1 cellular context compared by ENCODE assay signal in the genomic region with DNA sequence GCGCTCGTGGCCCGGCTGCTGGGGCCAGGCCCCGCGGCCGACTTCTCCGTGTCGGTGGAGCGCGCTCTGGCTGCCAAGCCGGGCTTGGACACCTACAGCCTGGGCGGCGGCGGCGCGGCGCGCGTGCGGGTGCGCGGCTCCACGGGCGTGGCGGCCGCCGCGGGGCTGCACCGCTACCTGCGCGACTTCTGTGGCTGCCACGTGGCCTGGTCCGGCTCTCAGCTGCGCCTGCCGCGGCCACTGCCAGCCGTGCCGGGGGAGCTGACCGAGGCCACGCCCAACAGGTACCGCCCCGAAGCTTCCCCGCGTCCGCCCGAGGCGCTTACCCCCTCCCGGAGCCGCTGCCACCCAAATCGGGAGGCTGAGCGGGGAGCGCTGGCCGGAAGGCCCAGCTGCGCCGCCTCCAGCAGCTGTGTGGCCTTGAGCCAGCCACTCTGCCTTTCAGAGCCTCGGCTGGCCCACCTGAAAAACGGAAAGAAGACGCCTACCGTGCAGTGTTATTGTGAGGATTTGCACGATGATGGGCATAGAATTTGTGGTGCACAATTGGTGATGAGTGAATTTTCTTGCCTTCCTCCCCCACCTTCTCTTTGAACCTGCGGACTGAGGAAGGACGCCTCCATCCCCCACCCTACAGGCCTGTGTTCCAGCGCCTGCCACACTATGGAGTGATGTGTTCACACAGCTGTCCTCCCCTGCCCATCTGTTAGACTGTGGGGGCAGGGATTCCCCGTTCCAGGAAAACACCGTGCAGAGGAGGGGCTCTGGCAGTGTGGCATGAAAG.
TF ChIP-seq lines count a peak whose summit lies in the region.

No MANE protein-coding gene starts in this region.

TF ChIP-seq in HepG2, 621 proteins besides CTCF, POLR2A, EP300 and RAD21 (continues in another document):
- peak; percentile 75 for TF ChIP-seq HNRNPLL (IDR thresholded peaks at IDR 0.05; ENCODE audit: low read depth, low read length, poor library complexity, severe bottlenecking)
- peak in 1 of 2 experiments; percentile 24; a peak in 1 of 4 replicates for TF ChIP-seq NR2F1 (CRISPR knock-in tag; IDR thresholded peaks at IDR 0.05)
- TF ChIP-seq KDM2A (CRISPR knock-in tag; IDR thresholded peaks at IDR 0.05; ENCODE audit: borderline replicate concordance, low read depth) = peak; percentile 83
- TF ChIP-seq, protein P1, sequence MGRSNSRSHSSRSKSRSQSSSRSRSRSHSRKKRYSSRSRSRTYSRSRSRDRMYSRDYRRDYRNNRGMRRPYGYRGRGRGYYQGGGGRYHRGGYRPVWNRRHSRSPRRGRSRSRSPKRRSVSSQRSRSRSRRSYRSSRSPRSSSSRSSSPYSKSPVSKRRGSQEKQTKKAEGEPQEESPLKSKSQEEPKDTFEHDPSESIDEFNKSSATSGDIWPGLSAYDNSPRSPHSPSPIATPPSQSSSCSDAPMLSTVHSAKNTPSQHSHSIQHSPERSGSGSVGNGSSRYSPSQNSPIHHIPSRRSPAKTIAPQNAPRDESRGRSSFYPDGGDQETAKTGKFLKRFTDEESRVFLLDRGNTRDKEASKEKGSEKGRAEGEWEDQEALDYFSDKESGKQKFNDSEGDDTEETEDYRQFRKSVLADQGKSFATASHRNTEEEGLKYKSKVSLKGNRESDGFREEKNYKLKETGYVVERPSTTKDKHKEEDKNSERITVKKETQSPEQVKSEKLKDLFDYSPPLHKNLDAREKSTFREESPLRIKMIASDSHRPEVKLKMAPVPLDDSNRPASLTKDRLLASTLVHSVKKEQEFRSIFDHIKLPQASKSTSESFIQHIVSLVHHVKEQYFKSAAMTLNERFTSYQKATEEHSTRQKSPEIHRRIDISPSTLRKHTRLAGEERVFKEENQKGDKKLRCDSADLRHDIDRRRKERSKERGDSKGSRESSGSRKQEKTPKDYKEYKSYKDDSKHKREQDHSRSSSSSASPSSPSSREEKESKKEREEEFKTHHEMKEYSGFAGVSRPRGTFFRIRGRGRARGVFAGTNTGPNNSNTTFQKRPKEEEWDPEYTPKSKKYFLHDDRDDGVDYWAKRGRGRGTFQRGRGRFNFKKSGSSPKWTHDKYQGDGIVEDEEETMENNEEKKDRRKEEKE (IDR thresholded peaks at IDR 0.05) = no peak
- TF ChIP-seq ZNF350 (CRISPR knock-in tag; IDR thresholded peaks at IDR 0.05; ENCODE audit: borderline replicate concordance, low read depth) = peak; percentile 82; the same call in 1 of the 2 replicates
- TF ChIP-seq, protein P2, sequence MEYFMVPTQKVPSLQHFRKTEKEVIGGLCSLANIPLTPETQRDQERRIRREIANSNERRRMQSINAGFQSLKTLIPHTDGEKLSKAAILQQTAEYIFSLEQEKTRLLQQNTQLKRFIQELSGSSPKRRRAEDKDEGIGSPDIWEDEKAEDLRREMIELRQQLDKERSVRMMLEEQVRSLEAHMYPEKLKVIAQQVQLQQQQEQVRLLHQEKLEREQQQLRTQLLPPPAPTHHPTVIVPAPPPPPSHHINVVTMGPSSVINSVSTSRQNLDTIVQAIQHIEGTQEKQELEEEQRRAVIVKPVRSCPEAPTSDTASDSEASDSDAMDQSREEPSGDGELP (IDR thresholded peaks at IDR 0.05; ENCODE audit: borderline replicate concordance, low read depth) = peak; percentile 93
- peak; percentile 96 for TF ChIP-seq CBX5 (CRISPR knock-in tag; IDR thresholded peaks at IDR 0.05; ENCODE audit: borderline replicate concordance)
- TF ChIP-seq SRSF9 (IDR thresholded peaks at IDR 0.05; ENCODE audit: borderline replicate concordance, insufficient read depth, low read depth, low read length, poor library complexity, severe bottlenecking) = no peak
- 0 out of 2 replicates have a peak, but pooled peaks have one; percentile 23 for TF ChIP-seq ZNF720 (CRISPR knock-in tag; IDR thresholded peaks at IDR 0.05)
- TF ChIP-seq, protein P3, sequence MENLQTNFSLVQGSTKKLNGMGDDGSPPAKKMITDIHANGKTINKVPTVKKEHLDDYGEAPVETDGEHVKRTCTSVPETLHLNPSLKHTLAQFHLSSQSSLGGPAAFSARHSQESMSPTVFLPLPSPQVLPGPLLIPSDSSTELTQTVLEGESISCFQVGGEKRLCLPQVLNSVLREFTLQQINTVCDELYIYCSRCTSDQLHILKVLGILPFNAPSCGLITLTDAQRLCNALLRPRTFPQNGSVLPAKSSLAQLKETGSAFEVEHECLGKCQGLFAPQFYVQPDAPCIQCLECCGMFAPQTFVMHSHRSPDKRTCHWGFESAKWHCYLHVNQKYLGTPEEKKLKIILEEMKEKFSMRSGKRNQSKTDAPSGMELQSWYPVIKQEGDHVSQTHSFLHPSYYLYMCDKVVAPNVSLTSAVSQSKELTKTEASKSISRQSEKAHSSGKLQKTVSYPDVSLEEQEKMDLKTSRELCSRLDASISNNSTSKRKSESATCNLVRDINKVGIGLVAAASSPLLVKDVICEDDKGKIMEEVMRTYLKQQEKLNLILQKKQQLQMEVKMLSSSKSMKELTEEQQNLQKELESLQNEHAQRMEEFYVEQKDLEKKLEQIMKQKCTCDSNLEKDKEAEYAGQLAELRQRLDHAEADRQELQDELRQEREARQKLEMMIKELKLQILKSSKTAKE (CRISPR knock-in tag; IDR thresholded peaks at IDR 0.05; ENCODE audit: borderline replicate concordance) = peak; percentile 54; the same call in 1 of the 2 replicates
- TF ChIP-seq, protein P4, sequence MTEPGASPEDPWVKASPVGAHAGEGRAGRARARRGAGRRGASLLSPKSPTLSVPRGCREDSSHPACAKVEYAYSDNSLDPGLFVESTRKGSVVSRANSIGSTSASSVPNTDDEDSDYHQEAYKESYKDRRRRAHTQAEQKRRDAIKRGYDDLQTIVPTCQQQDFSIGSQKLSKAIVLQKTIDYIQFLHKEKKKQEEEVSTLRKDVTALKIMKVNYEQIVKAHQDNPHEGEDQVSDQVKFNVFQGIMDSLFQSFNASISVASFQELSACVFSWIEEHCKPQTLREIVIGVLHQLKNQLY (CRISPR knock-in tag; IDR thresholded peaks at IDR 0.05) = peak; percentile 15; the same call in 1 of the 2 replicates
- no peak for TF ChIP-seq ZNF101 (CRISPR knock-in tag; IDR thresholded peaks at IDR 0.05; ENCODE audit: borderline replicate concordance, low read depth)
- TF ChIP-seq ZNF83 (CRISPR knock-in tag; IDR thresholded peaks at IDR 0.05; ENCODE audit: borderline replicate concordance) = no peak
- TF ChIP-seq ZNF235 (CRISPR knock-in tag; IDR thresholded peaks at IDR 0.05; ENCODE audit: borderline replicate concordance) = no peak
- peak; percentile 97 for TF ChIP-seq REPIN1 (CRISPR knock-in tag; IDR thresholded peaks at IDR 0.05; ENCODE audit: borderline replicate concordance, low read depth)
- TF ChIP-seq TGIF2 (CRISPR knock-in tag; IDR thresholded peaks at IDR 0.05) = no peak
- TF ChIP-seq ZNF761 (CRISPR knock-in tag; conservative IDR thresholded peaks at IDR 0.05) = peak; percentile 66; the same call in 1 of the 2 replicates
- TF ChIP-seq, protein P5, sequence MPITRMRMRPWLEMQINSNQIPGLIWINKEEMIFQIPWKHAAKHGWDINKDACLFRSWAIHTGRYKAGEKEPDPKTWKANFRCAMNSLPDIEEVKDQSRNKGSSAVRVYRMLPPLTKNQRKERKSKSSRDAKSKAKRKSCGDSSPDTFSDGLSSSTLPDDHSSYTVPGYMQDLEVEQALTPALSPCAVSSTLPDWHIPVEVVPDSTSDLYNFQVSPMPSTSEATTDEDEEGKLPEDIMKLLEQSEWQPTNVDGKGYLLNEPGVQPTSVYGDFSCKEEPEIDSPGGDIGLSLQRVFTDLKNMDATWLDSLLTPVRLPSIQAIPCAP (CRISPR knock-in tag; IDR thresholded peaks at IDR 0.05; ENCODE audit: low read depth) = no peak; the same call in 1 of the 2 replicates
- TF ChIP-seq AHR (CRISPR knock-in tag; IDR thresholded peaks at IDR 0.05) = no peak
- TF ChIP-seq FOXA3 (CRISPR knock-in tag; IDR thresholded peaks at IDR 0.05) = peak; percentile 71
- TF ChIP-seq DR1 (CRISPR knock-in tag; IDR thresholded peaks at IDR 0.05) = 0 out of 2 replicates have a peak, but pooled peaks have one; percentile 38
- no peak for TF ChIP-seq ZFP36 (IDR thresholded peaks at IDR 0.05; ENCODE audit: borderline replicate concordance, low read depth, low read length, partially characterized antibody)
- TF ChIP-seq, protein P6, sequence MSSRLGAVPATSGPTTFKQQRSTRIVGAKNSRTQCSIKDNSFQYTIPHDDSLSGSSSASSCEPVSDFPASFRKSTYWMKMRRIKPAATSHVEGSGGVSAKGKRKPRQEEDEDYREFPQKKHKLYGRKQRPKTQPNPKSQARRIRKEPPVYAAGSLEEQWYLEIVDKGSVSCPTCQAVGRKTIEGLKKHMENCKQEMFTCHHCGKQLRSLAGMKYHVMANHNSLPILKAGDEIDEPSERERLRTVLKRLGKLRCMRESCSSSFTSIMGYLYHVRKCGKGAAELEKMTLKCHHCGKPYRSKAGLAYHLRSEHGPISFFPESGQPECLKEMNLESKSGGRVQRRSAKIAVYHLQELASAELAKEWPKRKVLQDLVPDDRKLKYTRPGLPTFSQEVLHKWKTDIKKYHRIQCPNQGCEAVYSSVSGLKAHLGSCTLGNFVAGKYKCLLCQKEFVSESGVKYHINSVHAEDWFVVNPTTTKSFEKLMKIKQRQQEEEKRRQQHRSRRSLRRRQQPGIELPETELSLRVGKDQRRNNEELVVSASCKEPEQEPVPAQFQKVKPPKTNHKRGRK (CRISPR knock-in tag; IDR thresholded peaks at IDR 0.05) = peak; percentile 65; the same call in 1 of the 2 replicates
- TF ChIP-seq POGZ (CRISPR knock-in tag; IDR thresholded peaks at IDR 0.05) = no peak; the same call in 1 of the 2 replicates
- TF ChIP-seq, protein P7, sequence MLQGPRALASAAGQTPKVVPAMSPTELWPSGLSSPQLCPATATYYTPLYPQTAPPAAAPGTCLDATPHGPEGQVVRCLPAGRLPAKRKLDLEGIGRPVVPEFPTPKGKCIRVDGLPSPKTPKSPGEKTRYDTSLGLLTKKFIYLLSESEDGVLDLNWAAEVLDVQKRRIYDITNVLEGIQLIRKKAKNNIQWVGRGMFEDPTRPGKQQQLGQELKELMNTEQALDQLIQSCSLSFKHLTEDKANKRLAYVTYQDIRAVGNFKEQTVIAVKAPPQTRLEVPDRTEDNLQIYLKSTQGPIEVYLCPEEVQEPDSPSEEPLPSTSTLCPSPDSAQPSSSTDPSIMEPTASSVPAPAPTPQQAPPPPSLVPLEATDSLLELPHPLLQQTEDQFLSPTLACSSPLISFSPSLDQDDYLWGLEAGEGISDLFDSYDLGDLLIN (CRISPR knock-in tag; IDR thresholded peaks at IDR 0.05; ENCODE audit: borderline replicate concordance) = no peak
- TF ChIP-seq ZBTB1 (CRISPR knock-in tag; IDR thresholded peaks at IDR 0.05; ENCODE audit: borderline replicate concordance) = peak; percentile 15; the same call in 1 of the 2 replicates
- peak; percentile 45; the same call in 1 of the 2 replicates for TF ChIP-seq THAP11 (CRISPR knock-in tag; IDR thresholded peaks at IDR 0.05)
- peak; percentile 10; the same call in 1 of the 2 replicates for TF ChIP-seq ZNF121 (CRISPR knock-in tag; IDR thresholded peaks at IDR 0.05)
- TF ChIP-seq DPF2 (CRISPR knock-in tag; IDR thresholded peaks at IDR 0.05; ENCODE audit: borderline replicate concordance, low read depth) = no peak
- no peak for TF ChIP-seq ZNF577 (CRISPR knock-in tag; IDR thresholded peaks at IDR 0.05; ENCODE audit: borderline replicate concordance, low read depth)
- TF ChIP-seq SIN3B (IDR thresholded peaks at IDR 0.05; ENCODE audit: low read length) = no peak
- TF ChIP-seq ZNF34 (CRISPR knock-in tag; IDR thresholded peaks at IDR 0.05; ENCODE audit: borderline replicate concordance) = no peak
- TF ChIP-seq HCFC1 (IDR thresholded peaks at IDR 0.05; ENCODE audit: low read depth, low read length) = no peak
- no peak for TF ChIP-seq NR2F6 (IDR thresholded peaks at IDR 0.05)
- peak; percentile 67 for TF ChIP-seq NR2F6 (CRISPR knock-in tag; IDR thresholded peaks at IDR 0.05)
- peak; percentile 87 for TF ChIP-seq ZNF788 (CRISPR knock-in tag; IDR thresholded peaks at IDR 0.05; ENCODE audit: borderline replicate concordance)
- no peak for TF ChIP-seq FOXM1 (CRISPR knock-in tag; IDR thresholded peaks at IDR 0.05)
- peak; percentile 58 for TF ChIP-seq RNF2 (conservative IDR thresholded peaks at IDR 0.05; ENCODE audit: low read depth)
- TF ChIP-seq FLYWCH1 (CRISPR knock-in tag; IDR thresholded peaks at IDR 0.05) = no peak
- TF ChIP-seq, protein P8, sequence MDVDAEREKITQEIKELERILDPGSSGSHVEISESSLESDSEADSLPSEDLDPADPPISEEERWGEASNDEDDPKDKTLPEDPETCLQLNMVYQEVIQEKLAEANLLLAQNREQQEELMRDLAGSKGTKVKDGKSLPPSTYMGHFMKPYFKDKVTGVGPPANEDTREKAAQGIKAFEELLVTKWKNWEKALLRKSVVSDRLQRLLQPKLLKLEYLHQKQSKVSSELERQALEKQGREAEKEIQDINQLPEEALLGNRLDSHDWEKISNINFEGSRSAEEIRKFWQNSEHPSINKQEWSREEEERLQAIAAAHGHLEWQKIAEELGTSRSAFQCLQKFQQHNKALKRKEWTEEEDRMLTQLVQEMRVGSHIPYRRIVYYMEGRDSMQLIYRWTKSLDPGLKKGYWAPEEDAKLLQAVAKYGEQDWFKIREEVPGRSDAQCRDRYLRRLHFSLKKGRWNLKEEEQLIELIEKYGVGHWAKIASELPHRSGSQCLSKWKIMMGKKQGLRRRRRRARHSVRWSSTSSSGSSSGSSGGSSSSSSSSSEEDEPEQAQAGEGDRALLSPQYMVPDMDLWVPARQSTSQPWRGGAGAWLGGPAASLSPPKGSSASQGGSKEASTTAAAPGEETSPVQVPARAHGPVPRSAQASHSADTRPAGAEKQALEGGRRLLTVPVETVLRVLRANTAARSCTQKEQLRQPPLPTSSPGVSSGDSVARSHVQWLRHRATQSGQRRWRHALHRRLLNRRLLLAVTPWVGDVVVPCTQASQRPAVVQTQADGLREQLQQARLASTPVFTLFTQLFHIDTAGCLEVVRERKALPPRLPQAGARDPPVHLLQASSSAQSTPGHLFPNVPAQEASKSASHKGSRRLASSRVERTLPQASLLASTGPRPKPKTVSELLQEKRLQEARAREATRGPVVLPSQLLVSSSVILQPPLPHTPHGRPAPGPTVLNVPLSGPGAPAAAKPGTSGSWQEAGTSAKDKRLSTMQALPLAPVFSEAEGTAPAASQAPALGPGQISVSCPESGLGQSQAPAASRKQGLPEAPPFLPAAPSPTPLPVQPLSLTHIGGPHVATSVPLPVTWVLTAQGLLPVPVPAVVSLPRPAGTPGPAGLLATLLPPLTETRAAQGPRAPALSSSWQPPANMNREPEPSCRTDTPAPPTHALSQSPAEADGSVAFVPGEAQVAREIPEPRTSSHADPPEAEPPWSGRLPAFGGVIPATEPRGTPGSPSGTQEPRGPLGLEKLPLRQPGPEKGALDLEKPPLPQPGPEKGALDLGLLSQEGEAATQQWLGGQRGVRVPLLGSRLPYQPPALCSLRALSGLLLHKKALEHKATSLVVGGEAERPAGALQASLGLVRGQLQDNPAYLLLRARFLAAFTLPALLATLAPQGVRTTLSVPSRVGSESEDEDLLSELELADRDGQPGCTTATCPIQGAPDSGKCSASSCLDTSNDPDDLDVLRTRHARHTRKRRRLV (CRISPR knock-in tag; IDR thresholded peaks at IDR 0.05) = no peak
- no peak for TF ChIP-seq ISX (CRISPR knock-in tag; conservative IDR thresholded peaks at IDR 0.05)
- TF ChIP-seq, protein P9, sequence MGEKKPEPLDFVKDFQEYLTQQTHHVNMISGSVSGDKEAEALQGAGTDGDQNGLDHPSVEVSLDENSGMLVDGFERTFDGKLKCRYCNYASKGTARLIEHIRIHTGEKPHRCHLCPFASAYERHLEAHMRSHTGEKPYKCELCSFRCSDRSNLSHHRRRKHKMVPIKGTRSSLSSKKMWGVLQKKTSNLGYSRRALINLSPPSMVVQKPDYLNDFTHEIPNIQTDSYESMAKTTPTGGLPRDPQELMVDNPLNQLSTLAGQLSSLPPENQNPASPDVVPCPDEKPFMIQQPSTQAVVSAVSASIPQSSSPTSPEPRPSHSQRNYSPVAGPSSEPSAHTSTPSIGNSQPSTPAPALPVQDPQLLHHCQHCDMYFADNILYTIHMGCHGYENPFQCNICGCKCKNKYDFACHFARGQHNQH (CRISPR knock-in tag; IDR thresholded peaks at IDR 0.05) = peak; percentile 85
- TF ChIP-seq ONECUT2 (CRISPR knock-in tag; IDR thresholded peaks at IDR 0.05) = no peak
- TF ChIP-seq ZNF24 (IDR thresholded peaks at IDR 0.05) = no peak
